Comparison of ENCODE assay signal across 2 cellular contexts in genomic region chr22:20904980-20905355, GRCh38.
TF ChIP-seq lines count a peak whose summit lies in the region.

No MANE protein-coding gene starts in this region.

TF ChIP-seq in liver, 16 proteins besides CTCF, POLR2A, EP300 and RAD21:
- TF ChIP-seq SP1 (IDR thresholded peaks at IDR 0.05) (no peak), ZBTB33 (IDR thresholded peaks at IDR 0.05) (peak; percentile 2), YY1 (IDR thresholded peaks at IDR 0.05) (no peak)

TF ChIP-seq in HepG2, 621 proteins besides CTCF, POLR2A, EP300 and RAD21:
- TF ChIP-seq IKZF4 (CRISPR knock-in tag; IDR thresholded peaks at IDR 0.05; ENCODE audit: borderline replicate concordance, low read depth, not compliant biosample characterization): no peak
- TF ChIP-seq ZSCAN22 (CRISPR knock-in tag; IDR thresholded peaks at IDR 0.05): no peak
- TF ChIP-seq ZNF44 (CRISPR knock-in tag; IDR thresholded peaks at IDR 0.05): no peak
- TF ChIP-seq ARNT2 (CRISPR knock-in tag; IDR thresholded peaks at IDR 0.05; ENCODE audit: low read depth): no peak
- no peak for TF ChIP-seq IKZF5 (CRISPR knock-in tag; IDR thresholded peaks at IDR 0.05)
- no peak for TF ChIP-seq MAF1 (CRISPR knock-in tag; IDR thresholded peaks at IDR 0.05; ENCODE audit: borderline replicate concordance)
- no peak for TF ChIP-seq TBP (CRISPR knock-in tag; IDR thresholded peaks at IDR 0.05)
- no peak for TF ChIP-seq BORCS8-MEF2B (CRISPR knock-in tag; IDR thresholded peaks at IDR 0.05)
- TF ChIP-seq ZNF260 (CRISPR knock-in tag; IDR thresholded peaks at IDR 0.05; ENCODE audit: borderline replicate concordance, low read depth): no peak
- TF ChIP-seq KDM1A (CRISPR knock-in tag; IDR thresholded peaks at IDR 0.05): no peak
- no peak for TF ChIP-seq SRSF1 (optimal IDR thresholded peaks at IDR 0.05; ENCODE audit: low read depth, low read length)
- no peak for TF ChIP-seq TEAD2 (CRISPR knock-in tag; IDR thresholded peaks at IDR 0.05)
- no peak for TF ChIP-seq ETS1 (CRISPR knock-in tag; IDR thresholded peaks at IDR 0.05)
- TF ChIP-seq ZNF383 (CRISPR knock-in tag; IDR thresholded peaks at IDR 0.05; ENCODE audit: borderline replicate concordance): no peak
- no peak for TF ChIP-seq HOXD1 (CRISPR knock-in tag; IDR thresholded peaks at IDR 0.05)
- TF ChIP-seq ZNF792 (CRISPR knock-in tag; IDR thresholded peaks at IDR 0.05): no peak
- no peak for TF ChIP-seq NKX3-1 (CRISPR knock-in tag; IDR thresholded peaks at IDR 0.05)
- TF ChIP-seq BRF2 (CRISPR knock-in tag; IDR thresholded peaks at IDR 0.05): no peak
- no peak for TF ChIP-seq NFRKB (IDR thresholded peaks at IDR 0.05)
